ENCODE assay signal across 10 cellular contexts in the genomic region with DNA sequence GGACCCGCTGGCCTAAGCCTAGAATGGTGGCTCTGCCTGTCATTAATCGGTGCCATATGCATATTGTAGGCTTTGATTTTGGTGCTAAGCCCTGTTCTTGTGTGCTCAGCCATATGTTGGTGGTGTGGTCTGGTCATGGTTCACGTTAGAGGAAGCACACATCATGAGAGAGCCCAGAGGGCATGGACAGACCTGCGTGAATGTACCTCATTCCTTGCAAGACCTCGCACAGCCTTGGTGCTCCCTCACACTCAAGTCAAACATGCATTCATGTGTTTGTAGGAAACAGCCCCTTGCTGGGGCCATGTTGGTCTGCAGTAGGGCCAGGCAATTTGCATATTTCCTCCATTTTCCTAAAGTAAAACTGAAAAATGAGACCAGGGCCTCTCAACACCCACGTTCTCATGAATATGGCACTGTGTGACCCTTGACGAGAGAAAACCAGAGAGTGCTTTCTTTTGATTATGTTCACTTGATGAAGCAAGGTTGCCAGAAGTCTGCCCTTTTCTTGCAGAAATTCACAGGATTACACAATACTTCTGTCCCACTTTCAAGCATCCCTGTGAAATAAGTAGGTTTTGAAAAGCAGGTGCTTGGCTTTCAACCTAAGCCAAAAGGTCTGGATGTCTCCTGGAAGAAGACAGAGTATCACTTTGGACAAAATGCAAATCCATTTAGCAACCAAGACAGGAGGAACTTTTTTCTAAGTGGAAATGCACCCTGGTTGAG.
DNase-seq lines count a peak whose midpoint lies in the region; ATAC-seq and FAIRE-seq lines count a peak whose summit lies in the region.
"Had no signal": no experiment of that assay in that cellular context is flagged by ENCODE, and none has a peak within 500 bp of the region (broad histone marks: within the 10 kb centered on the region; RNA-seq: fewer than 3 reads in every experiment).

No MANE protein-coding gene starts in this region.

- FAIRE-seq in GM18507 (lab: Jason Lieb, UNC) (peak; percentile 91), RCC 7860 (lab: Jason Lieb, UNC) (no peak)

- peak; percentile 95 for ATAC-seq in GM19395 (IDR thresholded peaks at IDR 0.05; ENCODE audit: unreplicated experiment)
- peak; percentile 93 for ATAC-seq in HG03060 (IDR thresholded peaks at IDR 0.05; ENCODE audit: low read depth, unreplicated experiment)
- ATAC-seq: psoas muscle had no signal

- DNase-seq in GM18507 (ENCODE audit: extremely low spot score, insufficient read length, low read depth) = no peak
- no peak for DNase-seq in RCC 7860 (ENCODE audit: low spot score)
- DNase-seq in stimulated activated CD4-positive, alpha-beta T cell treated with anti-CD3 and anti-CD28 coated beads, Interleukin-1b, Interleukin-23, amount 100 ng/mL, for 48 hours = no peak
- no peak for DNase-seq in kidney glomerular epithelial cell (lab: John Stamatoyannopoulos, UW)
- DNase-seq: NCI-H2171 treated with DMSO at 0.1 percent for 48 hours, psoas muscle, T1000 had no signal

- peak overlapping the region; percentile 25 for H3K27ac ChIP-seq in cingulate gyrus (ENCODE audit: low read depth, low read length)
- H3K27ac ChIP-seq: psoas muscle had no signal
